8 cellular contexts compared by ENCODE assay signal in genomic region chr1:201828820-201829774, GRCh38. TPM values are rescaled to one million over a fixed set of nuclear protein-coding genes. Genes with fewer than 3 reads are reported as not detected.
DNase-seq lines count a peak whose midpoint lies in the region; ATAC-seq, FAIRE-seq and TF ChIP-seq lines count a peak whose summit lies in the region.

Gene IPO9, plus strand, starts transcription at chr1:201829157. Its CDS starts 53 bp downstream, at chr1:201829210.

- peaks cover 4% of the 10 kb centered on the region for H4K20me1 ChIP-seq in keratinocyte (ENCODE audit: control insufficient read depth, extremely low read depth, insufficient read depth, low read length)

- TF ChIP-seq CTCF in keratinocyte (optimal IDR thresholded peaks at IDR 0.05 in 1 of 3, IDR thresholded peaks at IDR 0.05 in 1 of 3, conservative IDR thresholded peaks at IDR 0.05 in 1 of 3; ENCODE audit: extremely low read depth in 1 of 3, insufficient read depth in 2 of 3, low read length in 3 of 3), result peak; percentile 86 to 96 (median 87)

- FAIRE-seq in keratinocyte (lab: Jason Lieb, UNC), result no peak

- peak within 1 kb of the TSS; percentile 81 to 98 (median 96) for H3K4me3 ChIP-seq in keratinocyte (ENCODE audit: control insufficient read depth in 2 of 3, extremely low read depth in 1 of 3, insufficient read depth in 2 of 3, low read depth in 1 of 3, low read length in 3 of 3)

- dilution Hi-C loops in keratinocyte (cut with MboI; ENCODE audit: extremely low pct_ligation_motif_present, low sequenced_read_pairs), result no loop called here

- peaks cover 50% of the 10 kb centered on the region for H3K79me2 ChIP-seq in keratinocyte (ENCODE audit: control insufficient read depth, insufficient read depth, low read length)

- H3K9me3 ChIP-seq in keratinocyte (ENCODE audit: control insufficient read depth, low read depth, low read length), result no peaks in the 10 kb centered on the region

- H3K36me3 ChIP-seq in keratinocyte (ENCODE audit: control insufficient read depth in 2 of 2, extremely low read depth in 1 of 2, insufficient read depth in 2 of 2, low read length in 2 of 2), result no peaks in the 10 kb centered on the region

- peaks cover 8% of the 10 kb centered on the region for H3K4me1 ChIP-seq in keratinocyte (ENCODE audit: control insufficient read depth, extremely low read depth, insufficient read depth, low read length)

- H3K4me2 ChIP-seq in keratinocyte (ENCODE audit: control insufficient read depth, extremely low read depth, insufficient read depth, low read depth, low read length), result peak within 1 kb of the TSS; percentile 91

- no peaks in the 10 kb centered on the region for H3K9me1 ChIP-seq in keratinocyte (ENCODE audit: control insufficient read depth, extremely low read depth, insufficient read depth, low read length)

- peak; percentile 78 to 83 for DNase-seq in AML-193 (lab: John Stamatoyannopoulos, UW)
- DNase-seq in NCI-H460 (ENCODE audit: extremely low read depth, low read depth), result peak; percentile 94
- peak; percentile 97 for DNase-seq in activated CD4-positive, CD25-positive, alpha-beta regulatory T cell treated with anti-CD3 and anti-CD28 coated beads, Interleukin-2, amount 50 U/mL, for 72 hours
- DNase-seq in cerebellar cortex (ENCODE audit: low spot score), result peak; percentile 93
- DNase-seq in keratinocyte (ENCODE audit: low read depth, low spot score), result peak; percentile 53
- DNase-seq in stimulated activated CD4-positive, alpha-beta T cell treated with anti-CD3 and anti-CD28 coated beads, Interleukin-12 subunit alpha, Interleukin-12 subunit beta, amount 100 ng/mL, for 48 hours (ENCODE audit: low read depth in 2 of 3, low spot score in 1 of 3), result peak; percentile 91 to 96 (median 96)

- peak within 1 kb of the TSS; percentile 99 for H2AFZ ChIP-seq in keratinocyte (ENCODE audit: control insufficient read depth, low read length)

- H3K9ac ChIP-seq in keratinocyte (ENCODE audit: control insufficient read depth, extremely low read depth, insufficient read depth, low read length), result peak within 1 kb of the TSS; percentile 98

- no peaks in the 10 kb centered on the region for H3K27me3 ChIP-seq in keratinocyte (ENCODE audit: control insufficient read depth, extremely low read depth, insufficient read depth, low read length)

- peak within 1 kb of the TSS; percentile 94 for H3K27ac ChIP-seq in keratinocyte (ENCODE audit: control insufficient read depth, insufficient read depth, low read length)

- peak; percentile 93 for ATAC-seq in GM19035 (IDR thresholded peaks at IDR 0.05; ENCODE audit: unreplicated experiment)
- peak; percentile 86 for ATAC-seq in HG03342 (IDR thresholded peaks at IDR 0.05; ENCODE audit: unreplicated experiment)

RNA-seq across cellular contexts. Expression of gene IPO9, which starts in this region (rescaled TPM):
- total RNA-seq in NCI-H460 (2014; rRNA removed; shearing (Covaris generic)), result 25.5 and 27.6 TPM in 2 replicates
- polyA plus RNA-seq in NCI-H460 (2014; cell fraction: nucleus; rRNA removed), result 28.6 and 46.9 TPM in 2 replicates
- 32.5 to 38.9 TPM (median 35.8 TPM) in 3 replicates for polyA plus RNA-seq in keratinocyte
- 6.8 TPM for polyA plus RNA-seq in keratinocyte (2011; ENCODE audit: low read depth)
- 20.0 and 29.8 TPM in 2 replicates for polyA plus RNA-seq in keratinocyte (2011; cell fraction: cytosol; rRNA removed)
- 47.8 and 64.0 TPM in 2 replicates for polyA plus RNA-seq in keratinocyte (2011; cell fraction: nucleus; rRNA removed)
- polyA plus RNA-seq in keratinocyte (2012; ENCODE audit: low replicate concordance), result 14.2 and 31.1 TPM in 2 replicates
- polyA minus RNA-seq in keratinocyte, result 36.4 to 50.5 TPM (median 41.4 TPM) in 3 replicates
- 23.4 TPM for polyA minus RNA-seq in keratinocyte (2011; cell fraction: cytosol; rRNA and poly(A)+ RNA removed)
- polyA minus RNA-seq in keratinocyte (2011; cell fraction: nucleus; rRNA and poly(A)+ RNA removed), result 21.1 and 42.0 TPM in 2 replicates

Comparison
In these comparisons a context has a peak if more than half of its experiments do, and no peak if none do; other contexts are left out.
1. Peak in every context shown above with its lines: DNase-seq, ATAC-seq, H3K4me3 ChIP-seq and H3K27ac ChIP-seq.